ENCODE assay signal across 8 cellular contexts in genomic region chr10:70478191-70479160, GRCh38. TPM values are rescaled to one million over a fixed set of nuclear protein-coding genes. Genes with fewer than 3 reads are reported as not detected.
DNase-seq lines count a peak whose midpoint lies in the region; ATAC-seq lines count a peak whose summit lies in the region.

Gene PALD1 (plus strand): TSS chr10:70478767. CDS start chr10:70525952, 47,185 bp downstream.

- peak in 2 of 3 donors; percentile 21 to 22 for DNase-seq in CD4-positive, CD25-positive, alpha-beta regulatory T cell
- DNase-seq in HAP-1 (ENCODE audit: low spot score in 2 of 2) (peak; percentile 71 to 87), SJCRH30 (peak; percentile 66 to 67), amygdala (lab: John Stamatoyannopoulos, UW) (peak in 36 of 56 donors; percentile 19 to 68 (median 48)), hepatic stellate cell (ENCODE audit: low spot score) (peak; percentile 60), superior temporal gyrus (ENCODE audit: extremely low spot score) (no peak)

- no peaks in the 10 kb centered on the region for H3K36me3 Mint-ChIP-seq in CD4-positive, CD25-positive, alpha-beta regulatory T cell

- peak within 1 kb of the TSS; percentile 71 to 87 (median 82) for H3K4me3 Mint-ChIP-seq in CD4-positive, CD25-positive, alpha-beta regulatory T cell

- in situ Hi-C loops in HAP-1 (cut with MboI; ENCODE audit: low sequenced_read_pairs) = no loop called here

- H3K9me3 ChIP-seq in CD4-positive, CD25-positive, alpha-beta regulatory T cell (ENCODE audit: control insufficient read depth in 2 of 2, low read length in 2 of 2) = no peaks in the 10 kb centered on the region
- no peaks in the 10 kb centered on the region for H3K9me3 ChIP-seq in HAP-1
- no peaks in the 10 kb centered on the region for H3K9me3 ChIP-seq in SJCRH30 (replicated peaks)

- H3K9ac ChIP-seq in rectal smooth muscle tissue (ENCODE audit: low read length) = peak within 1 kb of the TSS; percentile 32

- H3K4me1 ChIP-seq in CD4-positive, CD25-positive, alpha-beta regulatory T cell (ENCODE audit: control insufficient read depth, insufficient read depth, low read length, poor library complexity, severe bottlenecking) = peaks cover 45% of the 10 kb centered on the region
- H3K4me1 ChIP-seq in HAP-1 = peaks cover 9% of the 10 kb centered on the region
- H3K4me1 ChIP-seq in SJCRH30 = peaks cover 20% of the 10 kb centered on the region
- peaks cover 20% of the 10 kb centered on the region for H3K4me1 ChIP-seq in rectal smooth muscle tissue (ENCODE audit: control insufficient read depth, insufficient read depth, low read length)

- no peaks in the 10 kb centered on the region for H3K9me3 Mint-ChIP-seq in CD4-positive, CD25-positive, alpha-beta regulatory T cell

- no peak within 1 kb of the TSS for H3K4me3 ChIP-seq in CD4-positive, CD25-positive, alpha-beta regulatory T cell (ENCODE audit: low read depth, low read length)
- H3K4me3 ChIP-seq in HAP-1 (peak within 1 kb of the TSS; percentile 66), SJCRH30 (peak within 1 kb of the TSS; percentile 65), rectal smooth muscle tissue (ENCODE audit: low read length) (peak within 1 kb of the TSS; percentile 73)

- H3K27ac ChIP-seq in CD4-positive, CD25-positive, alpha-beta regulatory T cell (ENCODE audit: insufficient read depth, low read length, poor library complexity, severe bottlenecking) = no peak within 1 kb of the TSS
- peak within 1 kb of the TSS; percentile 47 for H3K27ac ChIP-seq in SJCRH30
- peak within 1 kb of the TSS; percentile 85 for H3K27ac ChIP-seq in rectal smooth muscle tissue (ENCODE audit: low read depth, low read length)

- peaks cover 28% of the 10 kb centered on the region for H3K27me3 Mint-ChIP-seq in CD4-positive, CD25-positive, alpha-beta regulatory T cell

- no peaks in the 10 kb centered on the region for H3K36me3 ChIP-seq in CD4-positive, CD25-positive, alpha-beta regulatory T cell (ENCODE audit: control insufficient read depth, insufficient read depth, low read length)
- H3K36me3 ChIP-seq in HAP-1 (replicated peaks) (0 out of 2 replicates have a peak, but pooled peaks cover 2% of the 10 kb centered on the region), SJCRH30 (no peaks in the 10 kb centered on the region), rectal smooth muscle tissue (ENCODE audit: control insufficient read depth, insufficient read depth, low read length) (no peaks in the 10 kb centered on the region)

- peaks cover 7 to 57% (median 26%) of the 10 kb centered on the region in 4 donors for H3K4me1 Mint-ChIP-seq in CD4-positive, CD25-positive, alpha-beta regulatory T cell

- ATAC-seq in CD4-positive, CD25-positive, alpha-beta regulatory T cell (ENCODE audit: low read depth in 2 of 2) = peak in 1 of 2 donors; percentile 7
- ATAC-seq in HG03159 (IDR thresholded peaks at IDR 0.05; ENCODE audit: unreplicated experiment) = no peak

- peaks cover 2% of the 10 kb centered on the region for H3K27me3 ChIP-seq in CD4-positive, CD25-positive, alpha-beta regulatory T cell (ENCODE audit: control insufficient read depth, insufficient read depth, low read length)
- H3K27me3 ChIP-seq in HAP-1 (ENCODE audit: low read depth) = no peaks in the 10 kb centered on the region
- no peaks in the 10 kb centered on the region for H3K27me3 ChIP-seq in SJCRH30
- no peaks in the 10 kb centered on the region for H3K27me3 ChIP-seq in rectal smooth muscle tissue (ENCODE audit: control insufficient read depth, insufficient read depth, low read length)

- peak within 1 kb of the TSS; percentile 38 to 55 (median 52) for H3K27ac Mint-ChIP-seq in CD4-positive, CD25-positive, alpha-beta regulatory T cell

RNA-seq across cellular contexts. Expression of gene PALD1, which starts in this region (rescaled TPM):
- total RNA-seq in CD4-positive, CD25-positive, alpha-beta regulatory T cell = not detected
- not detected for polyA plus RNA-seq in CD4-positive, CD25-positive, alpha-beta regulatory T cell
- total RNA-seq in SJCRH30 (2014; rRNA removed; shearing (Covaris generic)) = 12.5 and 12.8 TPM in 2 replicates

Comparison
In these comparisons a context has a peak if more than half of its experiments do, and no peak if none do; other contexts are left out.
1. RNA of gene PALD1 (total RNA-seq): 12.5 to 12.8 TPM in SJCRH30; not detected in CD4-positive, CD25-positive, alpha-beta regulatory T cell (single experiment); every median in the first group is over 10 times any median in the second.
2. Peak in DNase-seq in CD4-positive, CD25-positive, alpha-beta regulatory T cell; RNA of the gene not detected or under 1 TPM.